ENCODE assay signal across 1 cellular context in the genomic region with DNA sequence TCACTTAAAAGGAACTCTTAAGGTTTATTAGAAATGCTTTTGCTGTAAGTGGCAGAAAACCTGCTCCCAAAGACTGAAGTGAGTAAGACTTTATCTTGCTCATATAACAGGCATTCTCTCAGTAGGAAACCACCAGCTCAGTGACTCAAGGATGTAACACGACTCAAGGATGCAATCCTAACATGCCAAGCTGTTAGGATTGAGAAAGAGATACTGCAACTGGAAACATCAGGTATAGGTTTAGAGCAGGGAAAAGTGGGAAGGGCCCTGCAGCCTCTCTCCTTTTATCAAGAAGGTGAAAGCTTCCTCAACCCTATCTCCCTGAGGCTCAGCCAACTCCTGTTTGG.
TF ChIP-seq lines count a peak whose summit lies in the region.

No MANE protein-coding gene starts in this region.

TF ChIP-seq in IMR-90, 13 proteins besides CTCF, POLR2A, EP300 and RAD21 (continued from another document):
- TF ChIP-seq MAZ (IDR thresholded peaks at IDR 0.05; ENCODE audit: borderline replicate concordance, low read depth, low read length) (no peak), MXI1 (IDR thresholded peaks at IDR 0.05; ENCODE audit: borderline replicate concordance, low read depth, low read length) (no peak), CHD1 (IDR thresholded peaks at IDR 0.05; ENCODE audit: low read depth, low read length) (no peak), FOS (IDR thresholded peaks at IDR 0.05; ENCODE audit: low read depth, low read length) (peak; percentile 58), NFE2L2 (IDR thresholded peaks at IDR 0.05; ENCODE audit: low read depth, low read length) (no peak)
- TF ChIP-seq, protein P1, sequence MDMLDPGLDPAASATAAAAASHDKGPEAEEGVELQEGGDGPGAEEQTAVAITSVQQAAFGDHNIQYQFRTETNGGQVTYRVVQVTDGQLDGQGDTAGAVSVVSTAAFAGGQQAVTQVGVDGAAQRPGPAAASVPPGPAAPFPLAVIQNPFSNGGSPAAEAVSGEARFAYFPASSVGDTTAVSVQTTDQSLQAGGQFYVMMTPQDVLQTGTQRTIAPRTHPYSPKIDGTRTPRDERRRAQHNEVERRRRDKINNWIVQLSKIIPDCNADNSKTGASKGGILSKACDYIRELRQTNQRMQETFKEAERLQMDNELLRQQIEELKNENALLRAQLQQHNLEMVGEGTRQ (IDR thresholded peaks at IDR 0.05; ENCODE audit: low read depth, low read length), result no peak
TF ChIP-seq in IMR-90: peak in this region for 2.
